8 cellular contexts compared by ENCODE assay signal in genomic region chr18:79400591-79401381, GRCh38. TPM values are rescaled to one million over a fixed set of nuclear protein-coding genes. Genes with fewer than 3 reads are reported as not detected.
DNase-seq lines count a peak whose midpoint lies in the region; TF ChIP-seq lines count a peak whose summit lies in the region.

No MANE protein-coding gene starts in this region.

- no peak overlapping the region for H3K9ac ChIP-seq in iPS-20b (ENCODE audit: low read depth, low read length)

- peaks cover 42% of the 10 kb centered on the region for H3K27me3 ChIP-seq in iPS-20b (ENCODE audit: insufficient read depth, low read length)

- H3K4me1 Mint-ChIP-seq in activated naive CD8-positive, alpha-beta T cell (ENCODE audit: low read depth), result peaks cover 54% of the 10 kb centered on the region

- no peaks in the 10 kb centered on the region for H3K9me3 Mint-ChIP-seq in activated naive CD8-positive, alpha-beta T cell (ENCODE audit: low read depth)

- H3K27ac Mint-ChIP-seq in activated naive CD8-positive, alpha-beta T cell, result peak overlapping the region; percentile 95

- peaks cover 4% of the 10 kb centered on the region for H3K36me3 Mint-ChIP-seq in activated naive CD8-positive, alpha-beta T cell

- no peak for TF ChIP-seq RAD21 in Ishikawa (IDR thresholded peaks at IDR 0.05; ENCODE audit: low read depth)

- H3K27me3 Mint-ChIP-seq in activated naive CD8-positive, alpha-beta T cell, result no peaks in the 10 kb centered on the region

- DNase-seq in CD1c-positive myeloid dendritic cell (ENCODE audit: extremely low spot score), result peak; percentile 15
- DNase-seq in stimulated activated CD8-positive, alpha-beta memory T cell treated with anti-CD3 and anti-CD28 coated beads, Interleukin-7, amount 100 ng/mL, for 4 hours (ENCODE audit: low read depth in 2 of 2), result peak; percentile 50 to 64
- DNase-seq in DMS79 treated with DMSO at 0.1 percent for 48 hours (lab: John Stamatoyannopoulos, UW), result no peak
- DNase-seq in superior temporal gyrus (ENCODE audit: extremely low spot score), result no peak
- no peak for DNase-seq in SK-N-DZ (ENCODE audit: low spot score)

- H3K4me1 ChIP-seq in iPS-20b (ENCODE audit: insufficient read depth, low read length), result no peaks in the 10 kb centered on the region

- H3K36me3 ChIP-seq in iPS-20b (ENCODE audit: insufficient read depth, low read depth, low read length), result no peaks in the 10 kb centered on the region

- TF ChIP-seq EP300 in Ishikawa (IDR thresholded peaks at IDR 0.05; ENCODE audit: borderline replicate concordance), result no peak

- H3K4me3 Mint-ChIP-seq in activated naive CD8-positive, alpha-beta T cell, result peak overlapping the region; percentile 87

- peak overlapping the region; percentile 50; the same call in 1 of the 2 replicates for H3K4me3 ChIP-seq in iPS-20b (ENCODE audit: low read length)

- H3K27ac ChIP-seq in iPS-20b (ENCODE audit: low read length), result no peak overlapping the region

- H3K9me3 ChIP-seq in iPS-20b (ENCODE audit: insufficient read depth, low read depth, low read length), result no peaks in the 10 kb centered on the region; the same call in 1 of the 2 replicates

TF ChIP-seq in Ishikawa, 13 proteins besides CTCF, POLR2A, EP300 and RAD21:
- TF ChIP-seq TCF12 (IDR thresholded peaks at IDR 0.05; ENCODE audit: low read depth), result no peak
- no peak for TF ChIP-seq REST (IDR thresholded peaks at IDR 0.05; ENCODE audit: low read depth)
- TF ChIP-seq TAF1 (IDR thresholded peaks at IDR 0.05; ENCODE audit: low read depth), result 0 out of 2 replicates have a peak, but pooled peaks have one; percentile 6

RNA-seq across cellular contexts. Expression of gene NFATC1, which starts 5.1 kb away (rescaled TPM):
- polyA plus RNA-seq in SK-N-DZ (2014; cell fraction: cytosol; rRNA removed), result not detected in 2 replicates
- not detected in 2 replicates for polyA plus RNA-seq in SK-N-DZ (2014; cell fraction: nucleus; rRNA removed)

Comparison
In these comparisons a context has a peak if more than half of its experiments do, and no peak if none do; other contexts are left out.
1. DNase-seq: peak in CD1c-positive myeloid dendritic cell (single experiment) and stimulated activated CD8-positive, alpha-beta memory T cell treated with anti-CD3 and anti-CD28 coated beads, Interleukin-7, amount 100 ng/mL, for 4 hours (2 of 2); none in DMS79 treated with DMSO at 0.1 percent for 48 hours (single experiment), superior temporal gyrus (single experiment) and SK-N-DZ (single experiment).